ENCODE assay signal across 16 cellular contexts in the genomic region with DNA sequence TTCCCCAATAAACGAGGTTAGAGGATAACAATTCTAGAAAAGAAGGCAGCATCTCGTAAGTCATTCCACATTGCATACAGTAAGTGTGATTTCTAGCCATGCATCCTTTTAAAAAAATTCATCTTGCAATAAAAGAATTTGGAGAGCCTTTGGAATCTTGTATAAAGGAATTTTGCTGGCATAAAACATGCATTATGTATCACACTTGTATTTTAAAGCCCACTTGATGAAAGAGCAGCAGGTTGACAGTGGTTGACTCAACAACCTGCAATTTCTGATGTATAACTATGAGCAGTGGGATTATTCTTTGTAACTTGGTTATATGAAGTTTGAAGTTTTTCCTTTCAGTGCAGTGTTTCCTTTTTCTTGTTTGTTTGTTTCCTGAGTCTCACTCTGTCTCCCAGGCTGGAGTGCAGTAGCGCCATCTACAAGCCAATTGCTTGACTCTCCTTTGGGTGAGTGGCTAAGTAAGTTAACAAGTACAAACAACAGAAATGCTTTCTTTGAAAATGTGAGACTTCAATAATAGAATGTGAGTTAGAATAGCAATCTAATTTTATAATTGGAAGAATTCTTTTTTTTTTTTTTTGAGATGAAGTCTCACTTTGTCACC. TPM values are rescaled to one million over a fixed set of nuclear protein-coding genes. Genes with fewer than 3 reads are reported as not detected.
DNase-seq lines count a peak whose midpoint lies in the region; ATAC-seq and TF ChIP-seq lines count a peak whose summit lies in the region.
"Had no signal": no experiment of that assay in that cellular context is flagged by ENCODE, and none has a peak within 500 bp of the region (broad histone marks: within the 10 kb centered on the region; RNA-seq: fewer than 3 reads in every experiment).

No MANE protein-coding gene starts in this region.

- H3K36me3 ChIP-seq in brain microvascular endothelial cell (replicated peaks) (no peaks in the 10 kb centered on the region), neural progenitor cell (no peaks in the 10 kb centered on the region)
- H3K36me3 ChIP-seq: prostate gland had no signal

- H3K4me2 ChIP-seq in neural progenitor cell, result no peak overlapping the region

- H3K79me2 ChIP-seq in neural progenitor cell (ENCODE audit: low read depth), result peaks cover 100% of the 10 kb centered on the region

- no peaks in the 10 kb centered on the region for H3K27me3 Mint-ChIP-seq in neural progenitor cell (ENCODE audit: insufficient read depth, low read depth)
- H3K27me3 Mint-ChIP-seq: activated CD4-positive, alpha-beta T cell treated with anti-CD3 and anti-CD28 coated beads, Interleukin-2, amount 10 ng/mL, durations not matched to agents 24 days and 14 days; activated naive CD8-positive, alpha-beta T cell treated with anti-CD3 and anti-CD28 coated beads, Interleukin-2, amount 50 U/mL, for 24 hours; CD4-positive, alpha-beta memory T cell had no signal

- H2AFZ ChIP-seq in neural progenitor cell (replicated peaks), result no peak overlapping the region

- H3K4me3 ChIP-seq in brain microvascular endothelial cell (ENCODE audit: low read depth, low read length) (no peak overlapping the region), neural progenitor cell (no peak overlapping the region)
- H3K4me3 ChIP-seq: prostate gland had no signal

- TF ChIP-seq CTCF in brain microvascular endothelial cell (IDR thresholded peaks at IDR 0.05; ENCODE audit: low read depth, low read length, missing control alignments), result no peak
- TF ChIP-seq CTCF in neural progenitor cell (IDR thresholded peaks at IDR 0.05), result peak; percentile 22

- ATAC-seq in HG03039 (IDR thresholded peaks at IDR 0.05; ENCODE audit: unreplicated experiment) (no peak), HG02973 (IDR thresholded peaks at IDR 0.05; ENCODE audit: unreplicated experiment) (no peak)
- ATAC-seq: activated naive CD8-positive, alpha-beta T cell treated with anti-CD3 and anti-CD28 coated beads, Interleukin-2, amount 50 U/mL, for 24 hours had no signal

- DNase-seq in ELR (ENCODE audit: low read depth) (peak; percentile 53), M059J (ENCODE audit: low read depth) (peak; percentile 48), brain microvascular endothelial cell (no peak), neural progenitor cell (ENCODE audit: low spot score) (no peak), inferior parietal cortex (ENCODE audit: extremely low spot score) (no peak), NCI-H1694 (lab: John Stamatoyannopoulos, UW) (no peak)
- DNase-seq: activated CD4-positive, alpha-beta T cell treated with anti-CD3 and anti-CD28 coated beads, Interleukin-2, amount 10 ng/mL, durations not matched to agents 24 days and 14 days; activated naive CD8-positive, alpha-beta T cell treated with anti-CD3 and anti-CD28 coated beads, Interleukin-2, amount 50 U/mL, for 24 hours; activated T-cell treated with anti-CD3 and anti-CD28 coated beads, Interleukin-2, amount 50 U/mL, for 48 hours; CD4-positive, alpha-beta memory T cell; NCI-H2081 treated with DMSO at 0.1 percent for 48 hours; stimulated activated CD4-positive, alpha-beta T cell treated with anti-CD3 and anti-CD28 coated beads, Interleukin-15, amount 100 ng/mL, for 24 hours had no signal

- peaks cover under 1% of the 10 kb centered on the region for H3K4me1 ChIP-seq in neural progenitor cell

- in situ Hi-C loops in brain microvascular endothelial cell (cut with HindIII; ENCODE audit: low pct_ligation_motif_present, low sequenced_read_pairs), result no loop called here

- peaks cover 20% of the 10 kb centered on the region for H3K9me3 Mint-ChIP-seq in neural progenitor cell
- H3K9me3 Mint-ChIP-seq: activated CD4-positive, alpha-beta T cell treated with anti-CD3 and anti-CD28 coated beads, Interleukin-2, amount 10 ng/mL, durations not matched to agents 24 days and 14 days; activated naive CD8-positive, alpha-beta T cell treated with anti-CD3 and anti-CD28 coated beads, Interleukin-2, amount 50 U/mL, for 24 hours; CD4-positive, alpha-beta memory T cell; T-helper 2 cell treated with Interferon-gamma antibody and Interleukin-4, amounts not matched to agents 5 μg/mL and 100 μg/mL, for 36 hours had no signal

- H3F3A ChIP-seq in neural progenitor cell (ENCODE audit: low read depth), result peaks cover 12% of the 10 kb centered on the region

- no peak overlapping the region for H3K9ac ChIP-seq in neural progenitor cell

- H3K27ac Mint-ChIP-seq in neural progenitor cell, result no peak overlapping the region
- H3K27ac Mint-ChIP-seq: activated CD4-positive, alpha-beta T cell treated with anti-CD3 and anti-CD28 coated beads, Interleukin-2, amount 10 ng/mL, durations not matched to agents 24 days and 14 days; activated naive CD8-positive, alpha-beta T cell treated with anti-CD3 and anti-CD28 coated beads, Interleukin-2, amount 50 U/mL, for 24 hours; T-helper 2 cell treated with Interferon-gamma antibody and Interleukin-4, amounts not matched to agents 5 μg/mL and 100 μg/mL, for 36 hours had no signal

- H3K36me3 Mint-ChIP-seq in neural progenitor cell, result peaks cover 38% of the 10 kb centered on the region

- peaks cover 72% of the 10 kb centered on the region for H4K20me1 ChIP-seq in neural progenitor cell (ENCODE audit: low read depth)

- peaks cover 19% of the 10 kb centered on the region for H3K4me1 Mint-ChIP-seq in neural progenitor cell

- H3K27me3 ChIP-seq in brain microvascular endothelial cell (replicated peaks), result no peaks in the 10 kb centered on the region
- no peaks in the 10 kb centered on the region for H3K27me3 ChIP-seq in neural progenitor cell

- H3K9me3 ChIP-seq in neural progenitor cell (ENCODE audit: low read depth), result no peaks in the 10 kb centered on the region
- H3K9me3 ChIP-seq: prostate gland had no signal

- H3K4me3 Mint-ChIP-seq in neural progenitor cell, result no peak overlapping the region
- H3K4me3 Mint-ChIP-seq: activated CD4-positive, alpha-beta T cell treated with anti-CD3 and anti-CD28 coated beads, Interleukin-2, amount 10 ng/mL, durations not matched to agents 24 days and 14 days; activated naive CD8-positive, alpha-beta T cell treated with anti-CD3 and anti-CD28 coated beads, Interleukin-2, amount 50 U/mL, for 24 hours; T-helper 2 cell treated with Interferon-gamma antibody and Interleukin-4, amounts not matched to agents 5 μg/mL and 100 μg/mL, for 36 hours had no signal

- H3K27ac ChIP-seq in brain microvascular endothelial cell (peak overlapping the region; percentile 3), neural progenitor cell (peak overlapping the region; percentile 23)
- H3K27ac ChIP-seq: prostate gland had no signal

RNA-seq across cellular contexts. Expression of gene JARID2, which starts 39.9 kb away (rescaled TPM):
- 9.0 and 17.6 TPM in 2 replicates for total RNA-seq in M059J (2014; rRNA removed; shearing (Covaris generic))
- 38.9 and 45.8 TPM in 2 replicates for total RNA-seq in neural progenitor cell (ENCODE audit: low replicate concordance)

Comparison
In these comparisons a context has a peak if more than half of its experiments do, and no peak if none do; other contexts are left out.
1. DNase-seq: peak in ELR (single experiment) and M059J (single experiment); none in brain microvascular endothelial cell (single experiment), neural progenitor cell (single experiment), inferior parietal cortex (single experiment) and NCI-H1694 (single experiment).